In the genomic region with DNA sequence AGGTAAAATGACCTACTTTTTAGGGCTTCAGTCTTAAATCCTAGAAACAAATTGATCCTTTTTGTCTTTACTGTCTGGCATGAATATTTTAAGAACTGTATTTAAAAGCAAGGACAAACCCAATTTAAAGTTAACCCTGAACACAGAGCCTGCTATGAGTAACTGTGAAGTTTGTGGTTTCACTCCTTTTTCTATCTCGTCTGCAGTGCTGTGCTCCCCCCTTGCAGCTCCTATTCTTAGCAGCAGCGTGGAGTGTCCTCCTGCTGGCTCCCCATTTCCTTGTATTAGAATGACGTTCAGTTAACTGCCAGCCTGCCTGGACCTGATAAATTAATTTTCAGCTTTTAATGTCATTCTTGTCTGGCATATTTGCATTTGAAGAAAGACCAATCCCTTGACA, we compare ENCODE assay signal across 21 cellular contexts. TPM values are rescaled to one million over a fixed set of nuclear protein-coding genes. Genes with fewer than 3 reads are reported as not detected.
DNase-seq lines count a peak whose midpoint lies in the region; ATAC-seq, FAIRE-seq and TF ChIP-seq lines count a peak whose summit lies in the region.
"Had no signal": no experiment of that assay in that cellular context is flagged by ENCODE, and none has a peak within 500 bp of the region (broad histone marks: within the 10 kb centered on the region; RNA-seq: fewer than 3 reads in every experiment).

No MANE protein-coding gene starts in this region.

- H3K27ac Mint-ChIP-seq in GM23338: 0 out of 2 replicates have a peak overlapping the region, but pooled peaks have one; percentile 16
- H3K27ac Mint-ChIP-seq in astrocyte (ENCODE audit: unreplicated experiment): peak overlapping the region; percentile 1
- no peak overlapping the region for H3K27ac Mint-ChIP-seq in neural progenitor cell

- H3K9ac ChIP-seq in astrocyte (ENCODE audit: low read length) (no peak overlapping the region), neural progenitor cell (no peak overlapping the region)
- H3K9ac ChIP-seq: SK-N-SH had no signal

- no peak for FAIRE-seq in astrocyte (lab: Jason Lieb, UNC)
- FAIRE-seq: A549, GM19239, H54, HepG2, K562 had no signal

- H3F3A ChIP-seq in GM23338 (replicated peaks; ENCODE audit: low read depth): no peaks in the 10 kb centered on the region
- peaks cover 20% of the 10 kb centered on the region for H3F3A ChIP-seq in neural progenitor cell (ENCODE audit: low read depth)

- H4K20me1 ChIP-seq in GM23338 (replicated peaks; ENCODE audit: insufficient read depth): no peaks in the 10 kb centered on the region
- H4K20me1 ChIP-seq in astrocyte (ENCODE audit: insufficient read depth, low read length): no peaks in the 10 kb centered on the region
- no peaks in the 10 kb centered on the region for H4K20me1 ChIP-seq in neural progenitor cell (ENCODE audit: low read depth)

- H3K36me3 ChIP-seq in GM23338 (ENCODE audit: insufficient read depth) (no peaks in the 10 kb centered on the region), astrocyte (ENCODE audit: insufficient read depth, low read length) (no peaks in the 10 kb centered on the region), neural progenitor cell (no peaks in the 10 kb centered on the region), vagina (no peaks in the 10 kb centered on the region)
- H3K36me3 ChIP-seq: BE2C had no signal

- H3K79me2 ChIP-seq in GM23338 (replicated peaks; ENCODE audit: insufficient read depth): no peaks in the 10 kb centered on the region
- H3K79me2 ChIP-seq in astrocyte (ENCODE audit: insufficient read depth, low read length): no peaks in the 10 kb centered on the region
- H3K79me2 ChIP-seq in neural progenitor cell (ENCODE audit: low read depth): no peaks in the 10 kb centered on the region

- H3K4me1 ChIP-seq in GM23338 (ENCODE audit: insufficient read depth): peaks cover 43% of the 10 kb centered on the region
- peaks cover 6% of the 10 kb centered on the region for H3K4me1 ChIP-seq in astrocyte (ENCODE audit: insufficient read depth, low read length)
- H3K4me1 ChIP-seq in neural progenitor cell: peaks cover 37% of the 10 kb centered on the region
- H3K4me1 ChIP-seq in vagina: no peaks in the 10 kb centered on the region
- H3K4me1 ChIP-seq: A549, BE2C had no signal

- ATAC-seq in GM23338: peak; percentile 42; the same call in 2 of the 3 replicates
- ATAC-seq: A549, HepG2, K562 had no signal

- H3K9me3 ChIP-seq in astrocyte (ENCODE audit: insufficient read depth, low read depth, low read length) (no peaks in the 10 kb centered on the region), neural progenitor cell (ENCODE audit: low read depth) (no peaks in the 10 kb centered on the region), vagina (no peaks in the 10 kb centered on the region)
- H3K9me3 ChIP-seq: A549, BE2C, SK-N-SH had no signal

- peak overlapping the region; percentile 5; the same call in 1 of the 2 replicates for H3K4me2 ChIP-seq in GM23338
- no peak overlapping the region for H3K4me2 ChIP-seq in astrocyte (ENCODE audit: low read length)
- H3K4me2 ChIP-seq in neural progenitor cell: peak overlapping the region; percentile 2
- H3K4me2 ChIP-seq: A549, SK-N-SH had no signal

- TF ChIP-seq POLR2A in vagina (IDR thresholded peaks at IDR 0.05): no peak

- H3K27ac ChIP-seq in GM23338 (ENCODE audit: low read depth): no peak overlapping the region
- no peak overlapping the region for H3K27ac ChIP-seq in astrocyte (ENCODE audit: low read depth, low read length)
- H3K27ac ChIP-seq in neural progenitor cell: no peak overlapping the region
- H3K27ac ChIP-seq in vagina: no peak overlapping the region
- H3K27ac ChIP-seq: A549 had no signal

- no peaks in the 10 kb centered on the region for H3K9me2 ChIP-seq in GM23338 (ENCODE audit: insufficient read depth)
- H3K9me2 ChIP-seq: SK-N-SH had no signal

- no peaks in the 10 kb centered on the region; the same call in 2 of the 3 replicates for H3K36me3 Mint-ChIP-seq in GM23338 (ENCODE audit: low read depth)
- no peaks in the 10 kb centered on the region for H3K36me3 Mint-ChIP-seq in astrocyte (ENCODE audit: low read depth, unreplicated experiment)
- H3K36me3 Mint-ChIP-seq in neural progenitor cell: no peaks in the 10 kb centered on the region

- H3K9me3 Mint-ChIP-seq in GM23338 (no peaks in the 10 kb centered on the region), astrocyte (ENCODE audit: unreplicated experiment) (no peaks in the 10 kb centered on the region), neural progenitor cell (peaks cover 6% of the 10 kb centered on the region)

- H3K4me1 Mint-ChIP-seq in GM23338 (peaks cover 49% of the 10 kb centered on the region), astrocyte (ENCODE audit: low read depth, unreplicated experiment) (peaks cover 31% of the 10 kb centered on the region), neural progenitor cell (peaks cover 39% of the 10 kb centered on the region)

- H3K4me3 Mint-ChIP-seq in GM23338: no peak overlapping the region
- H3K4me3 Mint-ChIP-seq in astrocyte (ENCODE audit: unreplicated experiment): no peak overlapping the region
- H3K4me3 Mint-ChIP-seq in neural progenitor cell: no peak overlapping the region

- H3K27me3 Mint-ChIP-seq in GM23338 (ENCODE audit: insufficient read depth, low read depth, poor library complexity): peaks cover 10% of the 10 kb centered on the region
- H3K27me3 Mint-ChIP-seq in astrocyte (ENCODE audit: low read depth, unreplicated experiment): no peaks in the 10 kb centered on the region
- peaks cover 8% of the 10 kb centered on the region for H3K27me3 Mint-ChIP-seq in neural progenitor cell (ENCODE audit: insufficient read depth, low read depth)

- DNase-seq in GM23338 (ENCODE audit: low spot score): peak; percentile 17
- DNase-seq in NCI-H69 (lab: John Stamatoyannopoulos, UW): peak; percentile 7
- peak; percentile 41 for DNase-seq in astrocyte (ENCODE audit: low read depth)
- DNase-seq in neural progenitor cell (ENCODE audit: low spot score): peak; percentile 8
- DNase-seq in KG1 (lab: John Stamatoyannopoulos, UW): no peak
- DNase-seq in vagina (ENCODE audit: extremely low spot score in 2 of 2): no peak
- no peak for DNase-seq in OCI-M2 (lab: John Stamatoyannopoulos, UW; ENCODE audit: unreplicated experiment)
- DNase-seq: BE2C, EL, GF-D8, NCI-H1092 treated with DMSO at 0.1 percent for 48 hours, NCI-H2081, NCI-H2171 treated with DMSO at 0.1 percent for 48 hours, NCI-H524 treated with DMSO at 0.1 percent for 48 hours, SIG-M5 had no signal

- no peak overlapping the region for H3K4me3 ChIP-seq in GM23338
- H3K4me3 ChIP-seq in astrocyte (ENCODE audit: insufficient read depth, low read depth, low read length): no peak overlapping the region
- H3K4me3 ChIP-seq in neural progenitor cell: no peak overlapping the region
- H3K4me3 ChIP-seq in vagina: no peak overlapping the region
- H3K4me3 ChIP-seq: A549, K562 had no signal

- TF ChIP-seq CTCF in GM23338 (conservative IDR thresholded peaks at IDR 0.05; ENCODE audit: low read depth in 2 of 2): no peak
- TF ChIP-seq CTCF in astrocyte (IDR thresholded peaks at IDR 0.05; ENCODE audit: insufficient read depth, low read depth, low read length): no peak
- no peak for TF ChIP-seq CTCF in neural progenitor cell (IDR thresholded peaks at IDR 0.05)
- TF ChIP-seq CTCF in vagina (IDR thresholded peaks at IDR 0.05): no peak

- H2AFZ ChIP-seq in GM23338: no peak overlapping the region
- H2AFZ ChIP-seq in astrocyte (ENCODE audit: low read depth, low read length): no peak overlapping the region
- no peak overlapping the region for H2AFZ ChIP-seq in neural progenitor cell (replicated peaks)

- H3K27me3 ChIP-seq in GM23338 (ENCODE audit: insufficient read depth): no peaks in the 10 kb centered on the region
- H3K27me3 ChIP-seq in astrocyte (ENCODE audit: insufficient read depth, low read length): no peaks in the 10 kb centered on the region
- no peaks in the 10 kb centered on the region for H3K27me3 ChIP-seq in neural progenitor cell
- no peaks in the 10 kb centered on the region for H3K27me3 ChIP-seq in vagina
- H3K27me3 ChIP-seq: BE2C had no signal

- intact Hi-C loops in vagina (cut with DNase I): no loop called here

TF ChIP-seq in GM23338, 12 proteins besides CTCF, POLR2A, EP300 and RAD21 (continues in another document):
- no peak for TF ChIP-seq ZNF331 (CRISPR knock-in tag; IDR thresholded peaks at IDR 0.05; ENCODE audit: low read depth)
- no peak for TF ChIP-seq POLR2AphosphoS5 (IDR thresholded peaks at IDR 0.05; ENCODE audit: low read depth)
- no peak for TF ChIP-seq CREB1 (CRISPR knock-in tag; IDR thresholded peaks at IDR 0.05; ENCODE audit: low read depth)
- TF ChIP-seq STAT1 (IDR thresholded peaks at IDR 0.05; ENCODE audit: unreplicated experiment): no peak

RNA-seq across cellular contexts. Expression of a gene that starts 40.0 kb away (rescaled TPM):
- total RNA-seq in GM23338 (2014; rRNA removed; shearing (Covaris generic)): 0.35 TPM in 1 of 2 replicates, not detected in the other
- 0.68 and 1.1 TPM in 2 replicates for polyA plus RNA-seq in GM23338 (2016; fragmentation: Nextera tagmentation; extraction: Ambion mirVana)
- 9.0 and 15.3 TPM in 2 replicates for total RNA-seq in astrocyte
- total RNA-seq in neural progenitor cell (ENCODE audit: low replicate concordance): 2.7 and 3.4 TPM in 2 replicates
- total RNA-seq in vagina: 5.6 TPM
- total RNA-seq: HepG2, K562 had no signal
- polyA plus RNA-seq: A549, HepG2, K562 had no signal

Comparison
In these comparisons a context has a peak if more than half of its experiments do, and no peak if none do; other contexts are left out.
1. DNase-seq: peak in GM23338 (single experiment), NCI-H69 (single experiment), astrocyte (single experiment) and neural progenitor cell (single experiment); none in KG1 (single experiment), vagina (0 of 2) and OCI-M2 (single experiment).